ENCODE assay signal across 19 cellular contexts in genomic region chr12:92412931-92413685, GRCh38.
A peak's percentile ranks its signal among the peaks of the same experiment; 100 is the strongest.
DNase-seq lines count a peak whose midpoint lies in the region; ATAC-seq, FAIRE-seq and TF ChIP-seq lines count a peak whose summit lies in the region.
"Had no signal": no experiment of that assay in that cellular context is flagged by ENCODE, and none has a peak within 500 bp of the region (broad histone marks: within the 10 kb centered on the region; RNA-seq: fewer than 3 reads in every experiment).

No MANE protein-coding gene starts in this region.

- no peak overlapping the region for H3K4ac ChIP-seq in IMR-90 (ENCODE audit: low read depth, low read length)

- H3K4me3 ChIP-seq in IMR-90 (ENCODE audit: insufficient read depth, low read depth, low read length), result no peak overlapping the region
- H3K4me3 ChIP-seq: Peyer's patch had no signal

- H3K4me1 ChIP-seq in IMR-90 (ENCODE audit: control insufficient read depth, insufficient read depth, low read length), result no peaks in the 10 kb centered on the region

- DNase-seq in AG20443 (ENCODE audit: low spot score), result peak; percentile 11
- DNase-seq in IMR-90, result peak; percentile 10
- no peak for DNase-seq in omental fat pad (ENCODE audit: low spot score)
- no peak for DNase-seq in GM19238 (ENCODE audit: insufficient read length, low spot score)
- DNase-seq in mesenteric fat pad (ENCODE audit: low spot score), result no peak
- DNase-seq in COLO668 (lab: John Stamatoyannopoulos, UW; ENCODE audit: unreplicated experiment), result no peak
- no peak for DNase-seq in head of caudate nucleus
- DNase-seq: BE2C, NCI-H1694 treated with DMSO at 0.1 percent for 48 hours, NCI-H2081 treated with DMSO at 0.1 percent for 48 hours, NCI-H446, NCI-H526, Peyer's patch had no signal

- H3K9me1 ChIP-seq in IMR-90 (ENCODE audit: insufficient read depth, low read length), result no peaks in the 10 kb centered on the region

- no peaks in the 10 kb centered on the region for H3K36me3 ChIP-seq in IMR-90 (ENCODE audit: control insufficient read depth, insufficient read depth, low read length)
- H3K36me3 ChIP-seq: BE2C, Peyer's patch had no signal

- POLR2A ChIA-PET in IMR-90 (lab: Charles Lee; ENCODE audit: unreplicated experiment), result interaction anchor here (0.7 kb wide), 1 partner anchor 267 kb away, joined by 3 read pairs; the partner anchor contains the start of gene BTG1

- H2BK15ac ChIP-seq in IMR-90 (ENCODE audit: low read depth, low read length), result no peak overlapping the region

- no peak overlapping the region for H4K5ac ChIP-seq in IMR-90 (ENCODE audit: low read depth, low read length)

- H2BK5ac ChIP-seq in IMR-90 (ENCODE audit: low read depth, low read length, poor library complexity, severe bottlenecking), result no peak overlapping the region

- H3K18ac ChIP-seq in IMR-90 (ENCODE audit: low read depth, low read length), result no peak overlapping the region

- dilution Hi-C loops in IMR-90 (cut with HindIII; ENCODE audit: low sequenced_read_pairs, unreplicated experiment), result no loop called here

- H3K27ac ChIP-seq in IMR-90 (ENCODE audit: insufficient read depth, low read length), result no peak overlapping the region
- H3K27ac ChIP-seq: KMS-11, Peyer's patch had no signal

- intact Hi-C loops in IMR-90 (cut with micrococcal nuclease), result no loop called here
- intact Hi-C loops in head of caudate nucleus (cut with DNase I), result no loop called here

- no CpG with 5 or more reads among the region's 3 CpGs for WGBS in IMR-90 (ENCODE audit: extremely low coverage in 2 of 2, insufficient read length in 1 of 2), 2 experiments

- TF ChIP-seq POLR2A in IMR-90 (IDR thresholded peaks at IDR 0.05; ENCODE audit: low read depth, low read length), result no peak

- H4K20me1 ChIP-seq in IMR-90 (ENCODE audit: insufficient read depth, low read length), result no peaks in the 10 kb centered on the region

- H3K9ac ChIP-seq in IMR-90 (ENCODE audit: low read depth, low read length), result no peak overlapping the region
- H3K9ac ChIP-seq: KMS-11 had no signal

- no peak overlapping the region for H3K4me2 ChIP-seq in IMR-90 (ENCODE audit: low read depth, low read length)
- H3K4me2 ChIP-seq: KMS-11 had no signal

- TF ChIP-seq CTCF in IMR-90 (conservative IDR thresholded peaks at IDR 0.05; ENCODE audit: low read depth, low read length) (no peak), omental fat pad (IDR thresholded peaks at IDR 0.05) (no peak)

- no peak overlapping the region for H3K23ac ChIP-seq in IMR-90 (ENCODE audit: low read depth, low read length)

- no peaks in the 10 kb centered on the region for H3K79me1 ChIP-seq in IMR-90 (ENCODE audit: low read depth in 1 of 2, low read length in 2 of 2)

- H2AK5ac ChIP-seq in IMR-90 (ENCODE audit: low read depth, low read length), result no peak overlapping the region

- ATAC-seq in IMR-90 (ENCODE audit: low read depth), result no peak
- peak; percentile 31 for ATAC-seq in omental fat pad (ENCODE audit: low FRiP score)
- ATAC-seq: SK-N-SH treated with all-trans-retinoic acid at 6 μM for 48 hours had no signal

- CTCF ChIA-PET in IMR-90 (lab: Yijun Ruan, JAX), result no interaction called here

- no peak overlapping the region for H3K14ac ChIP-seq in IMR-90 (replicated peaks; ENCODE audit: low read depth, low read length)

- H2BK20ac ChIP-seq in IMR-90 (ENCODE audit: low read depth, low read length), result no peak overlapping the region

- H3K56ac ChIP-seq in IMR-90 (ENCODE audit: extremely low read depth, insufficient read depth, low read length), result no peak overlapping the region

- no peak overlapping the region for H2BK120ac ChIP-seq in IMR-90 (ENCODE audit: low read depth, low read length)

- no peaks in the 10 kb centered on the region for H3K27me3 ChIP-seq in IMR-90 (ENCODE audit: control insufficient read depth, insufficient read depth, low read length)
- H3K27me3 ChIP-seq: BE2C, Peyer's patch had no signal

- TF ChIP-seq RAD21 in IMR-90 (IDR thresholded peaks at IDR 0.05; ENCODE audit: low read length), result no peak

- H2AFZ ChIP-seq in IMR-90 (replicated peaks; ENCODE audit: low read length, poor library complexity), result no peak overlapping the region

- no peak overlapping the region for H4K91ac ChIP-seq in IMR-90 (ENCODE audit: insufficient read depth, low read depth, low read length)

- FAIRE-seq in colon (lab: Jason Lieb, UNC), result peak; percentile 60
- FAIRE-seq: GM12891, H54, HTR-8/SVneo had no signal

- BruUV-seq in IMR-90 (replicated peaks; lab: Mats Ljungman, UMichigan), result no TSS peak

- no peak overlapping the region for H2AK9ac ChIP-seq in IMR-90 (replicated peaks; ENCODE audit: low read depth, low read length, poor library complexity)

- in situ Hi-C loops in IMR-90 (cut with MboI; ENCODE audit: low sequenced_read_pairs), result no loop called here

- no peaks in the 10 kb centered on the region for H3K9me3 ChIP-seq in IMR-90 (ENCODE audit: control insufficient read depth, insufficient read depth, low read length)
- H3K9me3 ChIP-seq: BE2C, Peyer's patch had no signal

- no peak overlapping the region for H4K8ac ChIP-seq in IMR-90 (ENCODE audit: low read depth in 2 of 2, low read length in 2 of 2)

TF ChIP-seq in IMR-90, 13 proteins besides CTCF, POLR2A, EP300 and RAD21:
- TF ChIP-seq MAFK (IDR thresholded peaks at IDR 0.05; ENCODE audit: low read depth, low read length) (no peak), CHD1 (IDR thresholded peaks at IDR 0.05; ENCODE audit: low read depth, low read length) (no peak), MXI1 (IDR thresholded peaks at IDR 0.05; ENCODE audit: borderline replicate concordance, low read depth, low read length) (no peak), BHLHE40 (IDR thresholded peaks at IDR 0.05; ENCODE audit: low read depth, low read length) (no peak)

Comparison
In these comparisons a context has a peak if more than half of its experiments do, and no peak if none do; other contexts are left out.
1. DNase-seq: peak in AG20443 (single experiment) and IMR-90 (single experiment); none in omental fat pad (single experiment), GM19238 (single experiment), mesenteric fat pad (single experiment), COLO668 (single experiment) and head of caudate nucleus (0 of 42).